In the genomic region with DNA sequence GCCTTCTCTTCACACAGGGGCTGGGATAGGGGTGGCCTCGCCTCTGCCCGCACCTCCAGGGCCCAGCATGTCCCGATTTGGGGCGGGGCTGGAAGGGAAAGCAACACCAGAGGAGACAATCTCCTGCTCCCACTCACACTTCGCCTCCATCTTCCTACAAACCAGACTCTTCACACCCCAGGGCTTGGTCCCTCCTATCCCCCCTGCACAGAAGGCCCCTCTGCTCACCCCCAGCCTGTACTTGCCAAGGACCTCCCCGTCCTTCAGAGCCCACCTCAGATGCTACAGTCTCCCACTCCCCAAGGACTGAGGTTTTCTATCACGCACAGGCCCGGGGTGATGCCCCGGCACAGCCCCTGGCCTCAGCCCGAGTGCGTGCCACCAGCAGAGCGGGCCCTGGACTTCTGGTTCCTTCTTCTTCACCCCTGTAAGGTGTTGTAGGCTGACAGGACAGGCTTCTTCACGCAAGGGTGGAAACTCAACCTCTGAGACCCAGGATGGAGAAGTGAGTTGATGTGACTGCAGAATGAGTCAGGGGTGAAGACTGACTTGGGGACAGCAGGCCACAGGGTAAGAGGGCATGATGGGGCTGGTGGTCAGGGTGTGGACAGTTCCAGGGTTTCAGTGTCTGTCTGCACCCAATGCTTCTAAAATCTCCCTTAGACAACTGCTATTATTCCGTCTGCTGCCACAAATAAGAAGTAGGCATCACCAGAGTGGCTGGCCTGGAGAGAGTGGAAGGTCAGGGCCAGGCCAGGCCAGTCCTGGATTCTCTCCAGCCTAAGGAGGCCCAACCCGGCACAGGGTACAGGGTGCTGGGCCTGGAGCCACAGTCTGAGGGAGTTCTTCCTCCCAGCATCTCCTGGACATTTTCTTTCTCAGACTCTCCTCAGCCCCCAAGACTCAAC, we compare ENCODE assay signal across 12 cellular contexts. TPM values are rescaled to one million over a fixed set of nuclear protein-coding genes. Genes with fewer than 3 reads are reported as not detected.
DNase-seq lines count a peak whose midpoint lies in the region; ATAC-seq and TF ChIP-seq lines count a peak whose summit lies in the region.
"Had no signal": no experiment of that assay in that cellular context is flagged by ENCODE, and none has a peak within 500 bp of the region (broad histone marks: within the 10 kb centered on the region; RNA-seq: fewer than 3 reads in every experiment).

No MANE protein-coding gene starts in this region.

- H3K4me1 Mint-ChIP-seq in naive thymus-derived CD8-positive, alpha-beta T cell, result peaks cover 19 to 62% (median 34%) of the 10 kb centered on the region in 4 donors

- no peak for TF ChIP-seq POLR2A in adrenal gland (IDR thresholded peaks at IDR 0.05)

- no peaks in the 10 kb centered on the region for H3K9me3 ChIP-seq in BLaER1 treated with 17β-estradiol and CSF1 and Interleukin-3, amounts not matched to agents 10 nM and 100 nM (replicated peaks in 1 of 11)
- no peaks in the 10 kb centered on the region for H3K9me3 ChIP-seq in adrenal gland (replicated peaks in 1 of 3)

- H3K27ac Mint-ChIP-seq in naive thymus-derived CD8-positive, alpha-beta T cell, result peak overlapping the region in 7 of 10 donors; percentile 3 to 79 (median 33)

- no peak for ATAC-seq in naive thymus-derived CD8-positive, alpha-beta T cell
- no peak for ATAC-seq in HG03342 (IDR thresholded peaks at IDR 0.05; ENCODE audit: unreplicated experiment)

- peaks cover 0 to 5% (median 0%) of the 10 kb centered on the region in 11 experiments; a peak in 1 of 22 replicates for H4K20me1 ChIP-seq in BLaER1 treated with 17β-estradiol and CSF1 and Interleukin-3, amounts not matched to agents 10 nM and 100 nM

- TF ChIP-seq CTCF in GM20000 (IDR thresholded peaks at IDR 0.05; ENCODE audit: extremely low read depth, missing control alignments) (no peak), adrenal gland (IDR thresholded peaks at IDR 0.05) (no peak)

- peaks cover 0 to 17% (median 5%) of the 10 kb centered on the region in 11 experiments; a peak in 3 of 22 replicates for H3K36me3 ChIP-seq in BLaER1 treated with 17β-estradiol and CSF1 and Interleukin-3, amounts not matched to agents 10 nM and 100 nM
- H3K36me3 ChIP-seq in adrenal gland (replicated peaks in 1 of 2), result no peaks in the 10 kb centered on the region

- peak overlapping the region in 1 of 10 donors; percentile 39 for H3K4me3 Mint-ChIP-seq in naive thymus-derived CD8-positive, alpha-beta T cell

- POLR2A ChIA-PET in naive thymus-derived CD8-positive, alpha-beta T cell (lab: Charles Lee), result no interaction called here

- 79 to 83% (median 82%) methylated on average over 13 to 15 of the region's 15 CpGs for WGBS in adrenal gland, 4 donors

- intact Hi-C loops in adrenal gland (cut with DNase I), result no loop called here

- no peaks in the 10 kb centered on the region for H3K27me3 Mint-ChIP-seq in naive thymus-derived CD8-positive, alpha-beta T cell

- no peaks in the 10 kb centered on the region for H3K27me3 ChIP-seq in BLaER1 treated with 17β-estradiol and CSF1 and Interleukin-3, amounts not matched to agents 10 nM and 100 nM
- H3K27me3 ChIP-seq in adrenal gland, result no peaks in the 10 kb centered on the region

- H3K4me2 ChIP-seq in BLaER1 treated with 17β-estradiol and CSF1 and Interleukin-3, amounts not matched to agents 10 nM and 100 nM, result peak overlapping the region; percentile 48 to 87 (median 61); a peak in 21 of 22 replicates

- peak overlapping the region in 8 of 11 experiments; percentile 5 to 46 (median 22); a peak in 9 of 22 replicates for H3K9ac ChIP-seq in BLaER1 treated with 17β-estradiol and CSF1 and Interleukin-3, amounts not matched to agents 10 nM and 100 nM

- DNase-seq in GM20000 (ENCODE audit: low spot score) (peak; percentile 48), adrenal gland (peak in 6 of 7 donors; percentile 58 to 81 (median 73)), ecto neural progenitor cell (ENCODE audit: low spot score) (no peak), DMS53 (lab: John Stamatoyannopoulos, UW) (no peak)
- DNase-seq in naive thymus-derived CD8-positive, alpha-beta T cell, result no peak
- no peak for DNase-seq in activated effector memory CD4-positive, alpha-beta T cell treated with Interleukin-2 at 50 U/mL for 16 hours
- DNase-seq: amniotic stem cell, NCI-H345, occipital lobe, T-helper 2 cell had no signal

- no peak overlapping the region for H3K4me3 ChIP-seq in BLaER1 treated with 17β-estradiol and CSF1 and Interleukin-3, amounts not matched to agents 10 nM and 100 nM
- H3K4me3 ChIP-seq in adrenal gland, result no peak overlapping the region

- peak overlapping the region in 9 of 11 experiments; percentile 33 to 82 (median 57); a peak in 17 of 22 replicates for H3K27ac ChIP-seq in BLaER1 treated with 17β-estradiol and CSF1 and Interleukin-3, amounts not matched to agents 10 nM and 100 nM
- H3K27ac ChIP-seq in adrenal gland, result peak overlapping the region in 3 of 5 donors; percentile 2 to 30 (median 7)

- no peaks in the 10 kb centered on the region for H3K9me3 Mint-ChIP-seq in naive thymus-derived CD8-positive, alpha-beta T cell

- no peaks in the 10 kb centered on the region for H3K36me3 Mint-ChIP-seq in naive thymus-derived CD8-positive, alpha-beta T cell

- H3K4me1 ChIP-seq in BLaER1 treated with 17β-estradiol and CSF1 and Interleukin-3, amounts not matched to agents 10 nM and 100 nM, result peaks cover 61 to 84% (median 79%) of the 10 kb centered on the region in 10 experiments
- peaks cover 12 to 25% of the 10 kb centered on the region in 2 donors for H3K4me1 ChIP-seq in adrenal gland (replicated peaks in 1 of 2)

RNA-seq across cellular contexts. Expression of a gene that starts 2.5 kb away (rescaled TPM):
- total RNA-seq in adrenal gland, result 10 to 100 TPM in 7 of 8 donors, 1 to 10 TPM in 1; 4.9 to 36.2 (median 23.0) TPM
- polyA plus RNA-seq in adrenal gland, result 10 to 100 TPM; 46.7 to 85.3 (median 48.2) TPM
- 10 to 100 TPM; 24.5 to 26.8 TPM for total RNA-seq in naive thymus-derived CD8-positive, alpha-beta T cell
- polyA plus RNA-seq in naive thymus-derived CD8-positive, alpha-beta T cell, result 10 to 100 TPM; 52.7 to 58.1 (median 55.6) TPM

RNA-seq across cellular contexts. Expression of a gene that starts 47.5 kb away (rescaled TPM):
- total RNA-seq in adrenal gland, result 10 to 100 TPM; 11.0 to 30.3 (median 21.5) TPM
- 10 to 100 TPM; 21.9 to 36.6 (median 22.8) TPM for polyA plus RNA-seq in adrenal gland
- total RNA-seq in naive thymus-derived CD8-positive, alpha-beta T cell, result 10 to 100 TPM; 51.1 to 52.0 TPM
- polyA plus RNA-seq in naive thymus-derived CD8-positive, alpha-beta T cell, result 10 to 100 TPM in 1 of 3 donors, 1 to 10 TPM in 2; 9.3 to 15.5 (median 9.3) TPM

Comparison
In these comparisons a context has a peak if more than half of its experiments do, and no peak if none do; other contexts are left out.
1. DNase-seq: peak in GM20000 (single experiment) and adrenal gland (6 of 7); none in naive thymus-derived CD8-positive, alpha-beta T cell (0 of 10), ecto neural progenitor cell (single experiment), DMS53 (single experiment) and activated effector memory CD4-positive, alpha-beta T cell treated with Interleukin-2 at 50 U/mL for 16 hours (single experiment).